Comparison of ENCODE assay signal across 31 cellular contexts in the genomic region with DNA sequence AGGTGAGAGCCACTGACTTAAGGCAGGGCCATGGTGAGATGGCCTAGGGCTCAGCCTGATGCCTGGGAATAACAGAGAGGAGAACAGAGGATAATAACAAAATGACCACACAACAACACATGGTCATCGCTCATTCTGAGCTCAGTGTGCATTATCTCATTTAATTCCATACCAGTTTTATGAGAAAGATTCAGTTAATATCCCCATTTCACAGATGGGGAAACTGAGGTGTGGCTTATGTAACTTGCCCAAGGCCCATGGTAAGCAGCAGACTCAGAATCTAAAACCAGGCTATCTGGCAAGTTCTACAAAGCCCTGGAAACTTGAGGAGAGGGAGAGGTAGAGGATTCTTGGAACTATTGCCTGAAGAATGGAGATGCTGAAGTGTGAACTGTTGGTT.
"Had no signal": no experiment of that assay in that cellular context is flagged by ENCODE, and none has a peak within 500 bp of the region (broad histone marks: within the 10 kb centered on the region; RNA-seq: fewer than 3 reads in every experiment).

No MANE protein-coding gene starts in this region.

- H3K36me3 ChIP-seq: ovary, spleen, suprapubic skin, tibial artery, transverse colon, upper lobe of left lung, uterus had no signal

- H3K4me3 ChIP-seq: ovary, psoas muscle, skin epidermis, smooth muscle cell, spleen, suprapubic skin, testis, tibial artery, transverse colon, upper lobe of left lung, uterus had no signal

- H3K9me3 Mint-ChIP-seq: naive thymus-derived CD8-positive, alpha-beta T cell; natural killer cell treated with Interleukin-12 subunit alpha and Interleukin-12 subunit beta and Interleukin-15 and Interleukin-18, amount 100 ng/mL, for 72 hours; nephron progenitor cell; neural crest cell; stimulated activated naive CD8-positive, alpha-beta T cell treated with anti-CD3 and anti-CD28 coated beads, Interleukin-15, amount 100 ng/mL, for 72 hours had no signal

- H3K4me1 Mint-ChIP-seq: naive thymus-derived CD8-positive, alpha-beta T cell; neural crest cell; stimulated activated memory B cell treated with anti-CD40 and anti-IgM and Interleukin-4, amounts not matched to agents 10 μg/mL and 1 μg/mL and 100 μg/mL, for 72 hours; stimulated activated naive CD8-positive, alpha-beta T cell treated with anti-CD3 and anti-CD28 coated beads, Interleukin-15, amount 100 ng/mL, for 72 hours had no signal

- H3K4me2 ChIP-seq: smooth muscle cell had no signal

- H3K27me3 ChIP-seq: ovary, testis, tibial artery, transverse colon, upper lobe of left lung, uterus had no signal

- H3K79me2 ChIP-seq: parathyroid adenoma had no signal

- H3K36me3 Mint-ChIP-seq: naive B cell; naive thymus-derived CD8-positive, alpha-beta T cell; natural killer cell treated with Interleukin-12 subunit alpha and Interleukin-12 subunit beta and Interleukin-15 and Interleukin-18, amount 100 ng/mL, for 72 hours; stimulated activated memory B cell treated with anti-CD40 and anti-IgM and Interleukin-4, amounts not matched to agents 10 μg/mL and 1 μg/mL and 100 μg/mL, for 72 hours had no signal

- H3K9me3 ChIP-seq: ovary, psoas muscle, spleen, suprapubic skin, testis, tibial artery, transverse colon, upper lobe of left lung, uterus had no signal

- H3K4me1 ChIP-seq: parathyroid adenoma, psoas muscle, suprapubic skin, transverse colon, upper lobe of left lung, uterus had no signal

- H3K27ac Mint-ChIP-seq: naive thymus-derived CD8-positive, alpha-beta T cell; natural killer cell treated with Interleukin-12 subunit alpha and Interleukin-12 subunit beta and Interleukin-15 and Interleukin-18, amount 100 ng/mL, for 72 hours; nephron progenitor cell; progenitor cell of endocrine pancreas; stimulated activated memory B cell treated with anti-CD40 and anti-IgM and Interleukin-4, amounts not matched to agents 10 μg/mL and 1 μg/mL and 100 μg/mL, for 72 hours; stimulated activated naive CD8-positive, alpha-beta T cell treated with anti-CD3 and anti-CD28 coated beads, Interleukin-15, amount 100 ng/mL, for 72 hours had no signal

- DNase-seq: naive B cell; naive thymus-derived CD8-positive, alpha-beta T cell; nephron progenitor cell; occipital lobe; ovary; psoas muscle; right cardiac atrium; spleen; stimulated activated CD4-positive, alpha-beta T cell treated with anti-CD3 and anti-CD28 coated beads, Interleukin-12 subunit alpha, Interleukin-12 subunit beta, amount 100 ng/mL, for 4 hours; stimulated activated CD4-positive, alpha-beta T cell treated with anti-CD3 and anti-CD28 coated beads, Interleukin-1b, Interleukin-23, amount 100 ng/mL, for 48 hours; stimulated activated CD4-positive, alpha-beta T cell treated with anti-CD3 and anti-CD28 coated beads, Interleukin-4, amount 100 ng/mL, for 1 hour; stimulated activated CD4-positive, alpha-beta T cell treated with anti-CD3 and anti-CD28 coated beads, Interleukin-4, amount 100 ng/mL, for 4 hours; stimulated activated CD8-positive, alpha-beta memory T cell treated with anti-CD3 and anti-CD28 coated beads, Interleukin-4, amount 100 ng/mL, for 48 hours; stimulated activated naive CD4-positive, alpha-beta T cell; stimulated activated naive CD8-positive, alpha-beta T cell treated with anti-CD3 and anti-CD28 coated beads, Interleukin-15, amount 100 ng/mL, for 72 hours; stimulated activated naive CD8-positive, alpha-beta T cell treated with anti-CD3 and anti-CD28 coated beads, Interleukin-15, Interleukin-2, amounts not matched to agents 100 U/mL and 50 U/mL, for 24 hours; substantia nigra; testis; transverse colon; upper lobe of left lung; uterus had no signal

- H3K9ac ChIP-seq: parathyroid adenoma had no signal

- ATAC-seq: naive thymus-derived CD8-positive, alpha-beta T cell; psoas muscle; right cardiac atrium; sciatic nerve; stimulated activated memory B cell treated with anti-CD40 and anti-IgM and Interleukin-4, amounts not matched to agents 10 μg/mL and 1 μg/mL and 100 μg/mL, for 72 hours; stimulated activated naive CD8-positive, alpha-beta T cell treated with anti-CD3 and anti-CD28 coated beads, Interleukin-15, amount 100 ng/mL, for 72 hours; stimulated activated naive CD8-positive, alpha-beta T cell treated with anti-CD3 and anti-CD28 coated beads, Interleukin-15, Interleukin-2, amounts not matched to agents 100 U/mL and 50 U/mL, for 24 hours had no signal

- H3K27ac ChIP-seq: ovary, parathyroid adenoma, psoas muscle, skin epidermis, spleen, suprapubic skin, testis, tibial artery, transverse colon, upper lobe of left lung, uterus had no signal

- H3K4me3 Mint-ChIP-seq: naive thymus-derived CD8-positive, alpha-beta T cell; natural killer cell treated with Interleukin-12 subunit alpha and Interleukin-12 subunit beta and Interleukin-15 and Interleukin-18, amount 100 ng/mL, for 72 hours; nephron progenitor cell; neural crest cell; stimulated activated memory B cell treated with anti-CD40 and anti-IgM and Interleukin-4, amounts not matched to agents 10 μg/mL and 1 μg/mL and 100 μg/mL, for 72 hours; stimulated activated naive CD8-positive, alpha-beta T cell treated with anti-CD3 and anti-CD28 coated beads, Interleukin-15, amount 100 ng/mL, for 72 hours had no signal

- H2AFZ ChIP-seq: parathyroid adenoma had no signal
